ENCODE assay signal across 17 cellular contexts in genomic region chr6:109743739-109744138, GRCh38. TPM values are rescaled to one million over a fixed set of nuclear protein-coding genes. Genes with fewer than 3 reads are reported as not detected.
DNase-seq lines count a peak whose midpoint lies in the region; ATAC-seq, FAIRE-seq and TF ChIP-seq lines count a peak whose summit lies in the region.
"Had no signal": no experiment of that assay in that cellular context is flagged by ENCODE, and none has a peak within 500 bp of the region (broad histone marks: within the 10 kb centered on the region; RNA-seq: fewer than 3 reads in every experiment).

No MANE protein-coding gene starts in this region.

- peak overlapping the region; percentile 89 for H3K27ac Mint-ChIP-seq in HFFc6
- no peak overlapping the region for H3K27ac Mint-ChIP-seq in astrocyte (ENCODE audit: unreplicated experiment)
- no peak overlapping the region for H3K27ac Mint-ChIP-seq in endodermal cell
- H3K27ac Mint-ChIP-seq: brain; natural killer cell treated with Interleukin-12 subunit alpha and Interleukin-12 subunit beta and Interleukin-15 and Interleukin-18, amount 100 ng/mL, for 72 hours had no signal

- H3K27me3 ChIP-seq in A673 (replicated peaks; ENCODE audit: insufficient read depth, low read depth, low read length, poor library complexity) (no peaks in the 10 kb centered on the region), astrocyte (ENCODE audit: insufficient read depth, low read length) (no peaks in the 10 kb centered on the region), endodermal cell (ENCODE audit: control insufficient read depth, insufficient read depth, low read length, poor library complexity, severe bottlenecking) (no peaks in the 10 kb centered on the region)
- H3K27me3 ChIP-seq: esophagus muscularis mucosa, spleen, tibial artery had no signal

- POLR2A ChIA-PET in A673 (lab: Charles Lee; ENCODE audit: low non-redundant PET): no interaction called here

- ATAC-seq in GM18868 (IDR thresholded peaks at IDR 0.05; ENCODE audit: unreplicated experiment): no peak
- ATAC-seq: A549; left cardiac atrium; natural killer cell treated with Interleukin-12 subunit alpha and Interleukin-12 subunit beta and Interleukin-15 and Interleukin-18, amount 100 ng/mL, for 72 hours had no signal

- H3K27ac ChIP-seq in A673 (ENCODE audit: low read depth, low read length, poor library complexity, severe bottlenecking): no peak overlapping the region
- H3K27ac ChIP-seq in astrocyte (ENCODE audit: low read depth, low read length): no peak overlapping the region
- H3K27ac ChIP-seq in endodermal cell (ENCODE audit: low read depth, low read length): no peak overlapping the region
- H3K27ac ChIP-seq: A549, esophagus muscularis mucosa, spleen, tibial artery had no signal

- H3K36me3 Mint-ChIP-seq in HFFc6 (ENCODE audit: low read depth): peaks cover 11% of the 10 kb centered on the region
- peaks cover 6% of the 10 kb centered on the region for H3K36me3 Mint-ChIP-seq in astrocyte (ENCODE audit: low read depth, unreplicated experiment)
- H3K36me3 Mint-ChIP-seq in endodermal cell (ENCODE audit: low read depth): peaks cover 36% of the 10 kb centered on the region

- H3K4me3 Mint-ChIP-seq in HFFc6 (peak overlapping the region; percentile 60), astrocyte (ENCODE audit: unreplicated experiment) (no peak overlapping the region), endodermal cell (no peak overlapping the region)
- H3K4me3 Mint-ChIP-seq: brain; natural killer cell treated with Interleukin-12 subunit alpha and Interleukin-12 subunit beta and Interleukin-15 and Interleukin-18, amount 100 ng/mL, for 72 hours had no signal

- CTCF ChIA-PET in A673 (lab: Charles Lee): no interaction called here

- H3K9me3 ChIP-seq in A673 (ENCODE audit: low read depth, low read length, poor library complexity, severe bottlenecking) (no peaks in the 10 kb centered on the region), astrocyte (ENCODE audit: insufficient read depth, low read depth, low read length) (no peaks in the 10 kb centered on the region), endodermal cell (ENCODE audit: control insufficient read depth, low read length) (no peaks in the 10 kb centered on the region)
- H3K9me3 ChIP-seq: A549, esophagus muscularis mucosa, tibial artery had no signal

- H3K36me3 ChIP-seq in A673 (ENCODE audit: insufficient read depth, low read length, poor library complexity, severe bottlenecking) (no peaks in the 10 kb centered on the region), astrocyte (ENCODE audit: insufficient read depth, low read length) (no peaks in the 10 kb centered on the region), endodermal cell (ENCODE audit: control insufficient read depth, insufficient read depth, low read length) (peaks cover 4% of the 10 kb centered on the region)

- H3K4me3 ChIP-seq in A673 (ENCODE audit: low read depth, low read length, poor library complexity, severe bottlenecking) (no peak overlapping the region), astrocyte (ENCODE audit: insufficient read depth, low read depth, low read length) (no peak overlapping the region), endodermal cell (ENCODE audit: low read length) (no peak overlapping the region)
- H3K4me3 ChIP-seq: A549, esophagus muscularis mucosa, spleen, tibial artery had no signal

- intact Hi-C loops in A673 (cut with micrococcal nuclease; ENCODE audit: unreplicated experiment): no loop called here

- peak; percentile 95 for FAIRE-seq in astrocyte (lab: Jason Lieb, UNC)
- FAIRE-seq: A549 had no signal

- H2AFZ ChIP-seq in astrocyte (ENCODE audit: low read depth, low read length): no peak overlapping the region

- no peaks in the 10 kb centered on the region for H4K20me1 ChIP-seq in astrocyte (ENCODE audit: insufficient read depth, low read length)

- no TSS peak for BruUV-seq in A673 (replicated peaks; lab: Mats Ljungman, UMichigan)

- H3K79me2 ChIP-seq in astrocyte (ENCODE audit: insufficient read depth, low read length): no peaks in the 10 kb centered on the region

- H3K4me1 ChIP-seq in A673 (ENCODE audit: insufficient read depth, low read length, poor library complexity, severe bottlenecking) (no peaks in the 10 kb centered on the region), astrocyte (ENCODE audit: insufficient read depth, low read length) (peaks cover 10% of the 10 kb centered on the region), endodermal cell (ENCODE audit: control insufficient read depth, insufficient read depth, low read length) (no peaks in the 10 kb centered on the region)
- H3K4me1 ChIP-seq: A549, esophagus muscularis mucosa, tibial artery had no signal

- TF ChIP-seq CTCF in A673 (conservative IDR thresholded peaks at IDR 0.05; ENCODE audit: low read depth, low read length): no peak
- no peak for TF ChIP-seq CTCF in HFFc6 (IDR thresholded peaks at IDR 0.05)
- no peak for TF ChIP-seq CTCF in astrocyte (IDR thresholded peaks at IDR 0.05; ENCODE audit: insufficient read depth, low read depth, low read length)
- no peak for TF ChIP-seq CTCF in endodermal cell (conservative IDR thresholded peaks at IDR 0.05)

- H3K9ac ChIP-seq in astrocyte (ENCODE audit: low read length) (no peak overlapping the region), endodermal cell (ENCODE audit: extremely low read depth, low read length, poor library complexity, severe bottlenecking) (no peak overlapping the region)

- H3K27me3 Mint-ChIP-seq in HFFc6 (ENCODE audit: insufficient read depth) (no peaks in the 10 kb centered on the region), astrocyte (ENCODE audit: low read depth, unreplicated experiment) (no peaks in the 10 kb centered on the region), endodermal cell (ENCODE audit: insufficient read depth) (no peaks in the 10 kb centered on the region)
- H3K27me3 Mint-ChIP-seq: brain; natural killer cell treated with Interleukin-12 subunit alpha and Interleukin-12 subunit beta and Interleukin-15 and Interleukin-18, amount 100 ng/mL, for 72 hours had no signal

- peak overlapping the region; percentile 31 for H3K4me2 ChIP-seq in astrocyte (ENCODE audit: low read length)
- H3K4me2 ChIP-seq: A549 had no signal

- DNase-seq in A673 (ENCODE audit: low spot score) (peak; percentile 15), HFFc6 (peak; percentile 79), astrocyte (ENCODE audit: low read depth) (peak; percentile 66), glomerular endothelial cell (ENCODE audit: extremely low read depth, low read depth, low spot score) (peak; percentile 48), epidermal melanocyte (ENCODE audit: insufficient read length, low spot score) (no peak), cerebellar nuclear complex (lab: John Stamatoyannopoulos, UW) (no peak), endodermal cell (no peak)
- DNase-seq: KBM-7, left cardiac atrium, NCI-H2029, spleen, tibial artery had no signal

- H3K4me1 Mint-ChIP-seq in HFFc6 (ENCODE audit: low read depth) (peaks cover 24% of the 10 kb centered on the region), astrocyte (ENCODE audit: low read depth, unreplicated experiment) (peaks cover 9% of the 10 kb centered on the region), endodermal cell (no peaks in the 10 kb centered on the region)
- H3K4me1 Mint-ChIP-seq: brain had no signal

- no peaks in the 10 kb centered on the region for H3K9me3 Mint-ChIP-seq in HFFc6
- H3K9me3 Mint-ChIP-seq in astrocyte (ENCODE audit: unreplicated experiment): no peaks in the 10 kb centered on the region
- H3K9me3 Mint-ChIP-seq in endodermal cell: no peaks in the 10 kb centered on the region
- H3K9me3 Mint-ChIP-seq: brain had no signal

- 82% methylated on average over 2 of the region's 2 CpGs; no CpG with 5 or more reads in 1 of the 2 experiments for WGBS in endodermal cell (ENCODE audit: insufficient coverage in 1 of 2, insufficient read length in 1 of 2), 2 experiments

RNA-seq across cellular contexts. Expression of gene FIG4, which starts 52.6 kb away (rescaled TPM):
- 10.9 and 16.5 TPM in 2 replicates for total RNA-seq in A673 (2021)
- 10 to 100 TPM; 14.2 to 18.1 (median 16.6) TPM for total RNA-seq in HFFc6 (2021; fragmentation: NEBNext Ultra II Directional; extraction: Animal tissue kit (Norgen Biotek cat#: 25700))
- total RNA-seq in astrocyte: 7.3 and 8.4 TPM in 2 replicates
- total RNA-seq in glomerular endothelial cell: 12.8 and 18.9 TPM in 2 replicates
- total RNA-seq in endodermal cell: 10 to 100 TPM; 20.8 to 22.6 TPM
- polyA plus RNA-seq in endodermal cell (2013, experiment 1 of 2): 29.5 TPM
- polyA plus RNA-seq in endodermal cell (2013, experiment 2 of 2): 25.9 TPM

RNA-seq across cellular contexts. Expression of gene AK9, which starts 52.7 kb away (rescaled TPM):
- total RNA-seq in A673 (2021): 2.6 TPM in 2 replicates
- 1 to 10 TPM; 1.2 to 2.0 (median 1.5) TPM for total RNA-seq in HFFc6 (2021; fragmentation: NEBNext Ultra II Directional; extraction: Animal tissue kit (Norgen Biotek cat#: 25700))
- 3.4 and 3.6 TPM in 2 replicates for total RNA-seq in astrocyte
- total RNA-seq in glomerular endothelial cell: 2.7 and 11.2 TPM in 2 replicates
- 1 to 10 TPM; 1.8 to 2.7 TPM for total RNA-seq in endodermal cell
- polyA plus RNA-seq in endodermal cell (2013, experiment 1 of 2): 8.7 TPM
- polyA plus RNA-seq in endodermal cell (2013, experiment 2 of 2): 7.4 TPM

Comparison
In these comparisons a context has a peak if more than half of its experiments do, and no peak if none do; other contexts are left out.
1. DNase-seq: peak in A673 (single experiment), HFFc6 (single experiment), astrocyte (single experiment) and glomerular endothelial cell (single experiment); none in epidermal melanocyte (single experiment), cerebellar nuclear complex (0 of 2) and endodermal cell (single experiment).